1 cellular context compared by ENCODE assay signal in genomic region chr5:143106175-143106574, GRCh38.
TF ChIP-seq lines count a peak whose summit lies in the region.

No MANE protein-coding gene starts in this region.

TF ChIP-seq in liver, 16 proteins besides CTCF, POLR2A, EP300 and RAD21 (continued from another document):
- TF ChIP-seq HNF4G (IDR thresholded peaks at IDR 0.05) = no peak
- no peak for TF ChIP-seq NR2F2 (IDR thresholded peaks at IDR 0.05)
- TF ChIP-seq RXRA (IDR thresholded peaks at IDR 0.05) = peak in 1 of 2 donors; percentile 33
- no peak for TF ChIP-seq JUND (IDR thresholded peaks at IDR 0.05)
